ENCODE assay signal across 8 cellular contexts in genomic region chr20:46512943-46513844, GRCh38. TPM values are rescaled to one million over a fixed set of nuclear protein-coding genes. Genes with fewer than 3 reads are reported as not detected.
DNase-seq lines count a peak whose midpoint lies in the region; ATAC-seq and TF ChIP-seq lines count a peak whose summit lies in the region.

Gene ZNF334, minus strand, starts transcription at chr20:46513559. Its CDS starts 1,457 bp downstream, at chr20:46512102.

- H3K27ac ChIP-seq in HUES48 (ENCODE audit: low read depth, low read length), result peak within 1 kb of the TSS; percentile 80
- peak within 1 kb of the TSS in 2 of 3 donors; percentile 29 to 41 for H3K27ac ChIP-seq in right lobe of liver

- 13% methylated on average over 19 of the region's 49 CpGs for WGBS in right lobe of liver (ENCODE audit: insufficient coverage, low coverage, low lambda C conversion rate, missing lambda C conversion rate)

- intact Hi-C loops in right lobe of liver (cut with DNase I), result no loop called here

- H3K36me3 ChIP-seq in HUES48 (ENCODE audit: control insufficient read depth, insufficient read depth, low read length) (0 out of 2 replicates have a peak, but pooled peaks cover 4% of the 10 kb centered on the region), right lobe of liver (no peaks in the 10 kb centered on the region)

- DNase-seq in SK-N-DZ (ENCODE audit: low spot score), result peak; percentile 92
- peak; percentile 2 for DNase-seq in dermis blood vessel endothelial cell
- peak; percentile 57 to 80 (median 63) for DNase-seq in right lobe of liver
- peak; percentile 38 to 47 for DNase-seq in stimulated activated CD4-positive, alpha-beta T cell treated with anti-CD3 and anti-CD28 coated beads, Interleukin-2, amount 100 ng/mL, for 48 hours

- H3K27me3 ChIP-seq in HUES48 (ENCODE audit: control insufficient read depth, insufficient read depth, low read length) (no peaks in the 10 kb centered on the region), right lobe of liver (no peaks in the 10 kb centered on the region)

- H3K9ac ChIP-seq in HUES48 (ENCODE audit: low read depth, low read length), result peak within 1 kb of the TSS; percentile 75

- H3K4me1 ChIP-seq in HUES48 (ENCODE audit: control insufficient read depth, insufficient read depth, low read length), result no peaks in the 10 kb centered on the region
- H3K4me1 ChIP-seq in right lobe of liver, result peaks cover 0 to 5% (median 0%) of the 10 kb centered on the region in 4 donors

- peak; percentile 18 for TF ChIP-seq POLR2A in right lobe of liver (IDR thresholded peaks at IDR 0.05)

- ATAC-seq in right lobe of liver (peak; percentile 71 to 97 (median 91)), GM21367 (IDR thresholded peaks at IDR 0.05; ENCODE audit: unreplicated experiment) (no peak), GM18858 (IDR thresholded peaks at IDR 0.05; ENCODE audit: unreplicated experiment) (no peak)

- no peaks in the 10 kb centered on the region for H3K9me3 ChIP-seq in HUES48 (ENCODE audit: control insufficient read depth, insufficient read depth, low read length)
- no peaks in the 10 kb centered on the region for H3K9me3 ChIP-seq in right lobe of liver

- TF ChIP-seq CTCF in right lobe of liver (IDR thresholded peaks at IDR 0.05), result no peak

- H3K4me3 ChIP-seq in GM08714 (ENCODE audit: low read length) (peak within 1 kb of the TSS; percentile 70), HUES48 (ENCODE audit: low read depth, low read length) (peak within 1 kb of the TSS; percentile 79), right lobe of liver (peak within 1 kb of the TSS; percentile 72 to 76 (median 72))

RNA-seq across cellular contexts. Expression of gene ZNF334, which starts in this region (rescaled TPM):
- 22.1 and 22.2 TPM in 2 replicates for polyA plus RNA-seq in SK-N-DZ (2014; cell fraction: cytosol; rRNA removed)
- 46.5 and 74.9 TPM in 2 replicates for polyA plus RNA-seq in SK-N-DZ (2014; cell fraction: nucleus; rRNA removed)
- total RNA-seq in dermis blood vessel endothelial cell (0.34 and 2.8 TPM in 2 replicates), right lobe of liver (1 to 10 TPM in 3 of 6 experiments, under 1 TPM in 3; 0.55 to 2.8 (median 1.3) TPM)

Comparison
In these comparisons a context has a peak if more than half of its experiments do, and no peak if none do; other contexts are left out.
1. DNase-seq: peak in every context shown above with its lines; median percentile 92 in SK-N-DZ; 63 in right lobe of liver; 42 in stimulated activated CD4-positive, alpha-beta T cell treated with anti-CD3 and anti-CD28 coated beads, Interleukin-2, amount 100 ng/mL, for 48 hours; 2 in dermis blood vessel endothelial cell.
2. ATAC-seq: peak in right lobe of liver (4 of 4); none in GM21367 (single experiment) and GM18858 (single experiment).
3. Peak in every context shown above with its lines, with median percentiles within 50 percentile points of each other: H3K4me3 ChIP-seq.